ENCODE assay signal across 11 cellular contexts in the genomic region with DNA sequence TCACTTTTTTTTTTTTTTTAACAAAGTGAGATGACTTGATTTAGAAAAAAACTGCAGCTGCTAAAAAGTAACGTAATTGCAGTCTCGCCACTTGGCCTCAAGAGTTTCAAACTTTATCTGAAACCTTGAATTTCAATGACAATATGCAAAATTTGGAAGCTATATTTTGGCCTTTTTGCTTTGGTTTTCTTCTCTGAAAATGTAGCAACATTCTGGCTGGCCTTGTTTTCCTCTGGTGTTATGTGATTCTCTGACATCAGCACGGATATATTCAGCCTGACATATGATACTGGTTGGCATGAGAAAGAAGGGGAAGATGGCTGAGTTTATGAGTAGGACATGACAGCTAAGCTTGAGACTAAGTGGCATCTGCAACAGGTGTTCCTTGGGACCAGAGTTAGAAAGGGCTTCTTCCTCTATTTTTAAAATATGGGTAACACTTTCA.
A peak's percentile ranks its signal among the peaks of the same experiment; 100 is the strongest.
DNase-seq lines count a peak whose midpoint lies in the region; ATAC-seq and FAIRE-seq lines count a peak whose summit lies in the region.
"Had no signal": no experiment of that assay in that cellular context is flagged by ENCODE, and none has a peak within 500 bp of the region (broad histone marks: within the 10 kb centered on the region; RNA-seq: fewer than 3 reads in every experiment).

No MANE protein-coding gene starts in this region.

- H3K36me3 Mint-ChIP-seq in activated CD4-positive, alpha-beta T cell treated with anti-CD3 and anti-CD28 coated beads, Interleukin-2, amount 10 ng/mL, durations not matched to agents 7 days and 5 days (ENCODE audit: low read depth): no peaks in the 10 kb centered on the region

- no peak for FAIRE-seq in small intestine (lab: Jason Lieb, UNC)

- DNase-seq in germinal center (ENCODE audit: low spot score) (peak; percentile 14), cerebellar nuclear complex (lab: John Stamatoyannopoulos, UW) (no peak), small intestine (no peak), glomerular visceral epithelial cell (ENCODE audit: extremely low spot score) (no peak)
- no peak for DNase-seq in activated CD4-positive, alpha-beta T cell treated with anti-CD3 and anti-CD28 coated beads, Interleukin-2, amount 10 ng/mL, durations not matched to agents 7 days and 5 days
- DNase-seq: DMS153 had no signal

- H3K4me1 ChIP-seq in small intestine (ENCODE audit: control insufficient read depth in 2 of 2, insufficient read depth in 1 of 2, low read depth in 1 of 2, low read length in 1 of 2): no peaks in the 10 kb centered on the region
- H3K4me1 ChIP-seq: prostate gland had no signal

- H3K9me3 ChIP-seq in small intestine (ENCODE audit: control insufficient read depth, low read depth): no peaks in the 10 kb centered on the region
- H3K9me3 ChIP-seq: prostate gland had no signal

- no peaks in the 10 kb centered on the region for H3K36me3 ChIP-seq in small intestine (ENCODE audit: control insufficient read depth in 2 of 2, insufficient read depth in 2 of 2, low read length in 2 of 2)
- H3K36me3 ChIP-seq: prostate gland had no signal

- H3K4me1 Mint-ChIP-seq in activated CD4-positive, alpha-beta T cell treated with anti-CD3 and anti-CD28 coated beads, Interleukin-2, amount 10 ng/mL, durations not matched to agents 7 days and 5 days: peaks cover 3% of the 10 kb centered on the region

- H3K27me3 Mint-ChIP-seq in activated CD4-positive, alpha-beta T cell treated with anti-CD3 and anti-CD28 coated beads, Interleukin-2, amount 10 ng/mL, durations not matched to agents 7 days and 5 days: peaks cover 15% of the 10 kb centered on the region

- H3K4me3 Mint-ChIP-seq in activated CD4-positive, alpha-beta T cell treated with anti-CD3 and anti-CD28 coated beads, Interleukin-2, amount 10 ng/mL, durations not matched to agents 7 days and 5 days: no peak overlapping the region
- H3K4me3 Mint-ChIP-seq: central memory CD8-positive, alpha-beta T cell had no signal

- H3K27ac ChIP-seq in small intestine (ENCODE audit: low read depth in 1 of 2, low read length in 1 of 2): no peak overlapping the region
- H3K27ac ChIP-seq: prostate gland had no signal

- POLR2A ChIA-PET in activated CD4-positive, alpha-beta T cell treated with anti-CD3 and anti-CD28 coated beads, Interleukin-2, amount 10 ng/mL, durations not matched to agents 7 days and 5 days (lab: Charles Lee): no interaction called here

- no peak overlapping the region for H3K27ac Mint-ChIP-seq in activated CD4-positive, alpha-beta T cell treated with anti-CD3 and anti-CD28 coated beads, Interleukin-2, amount 10 ng/mL, durations not matched to agents 7 days and 5 days

- CTCF ChIA-PET in activated CD4-positive, alpha-beta T cell treated with anti-CD3 and anti-CD28 coated beads, Interleukin-2, amount 10 ng/mL, durations not matched to agents 7 days and 5 days (lab: Charles Lee): interaction anchor here (0.7 kb wide), 1 partner anchor 1333 kb away, joined by 4 read pairs; no protein-coding TSS in a partner anchor

- ATAC-seq in GM18909 (IDR thresholded peaks at IDR 0.05; ENCODE audit: poor library complexity, unreplicated experiment) (peak; percentile 82), GM21723 (IDR thresholded peaks at IDR 0.05; ENCODE audit: unreplicated experiment) (peak; percentile 89), HG03159 (IDR thresholded peaks at IDR 0.05; ENCODE audit: unreplicated experiment) (peak; percentile 75)

- H3K9me3 Mint-ChIP-seq in activated CD4-positive, alpha-beta T cell treated with anti-CD3 and anti-CD28 coated beads, Interleukin-2, amount 10 ng/mL, durations not matched to agents 7 days and 5 days: no peaks in the 10 kb centered on the region
- H3K9me3 Mint-ChIP-seq: central memory CD8-positive, alpha-beta T cell had no signal

- WGBS in small intestine, 3 donors: 85 to 94% (median 90%) methylated on average over 3 of the region's 3 CpGs

- H3K27me3 ChIP-seq in small intestine (ENCODE audit: control insufficient read depth in 2 of 2, insufficient read depth in 2 of 2, low read length in 2 of 2): no peaks in the 10 kb centered on the region

- H3K4me3 ChIP-seq in small intestine (ENCODE audit: low read depth in 1 of 2, low read length in 2 of 2): no peak overlapping the region
- H3K4me3 ChIP-seq: prostate gland had no signal
